ENCODE assay signal across 14 cellular contexts in the genomic region with DNA sequence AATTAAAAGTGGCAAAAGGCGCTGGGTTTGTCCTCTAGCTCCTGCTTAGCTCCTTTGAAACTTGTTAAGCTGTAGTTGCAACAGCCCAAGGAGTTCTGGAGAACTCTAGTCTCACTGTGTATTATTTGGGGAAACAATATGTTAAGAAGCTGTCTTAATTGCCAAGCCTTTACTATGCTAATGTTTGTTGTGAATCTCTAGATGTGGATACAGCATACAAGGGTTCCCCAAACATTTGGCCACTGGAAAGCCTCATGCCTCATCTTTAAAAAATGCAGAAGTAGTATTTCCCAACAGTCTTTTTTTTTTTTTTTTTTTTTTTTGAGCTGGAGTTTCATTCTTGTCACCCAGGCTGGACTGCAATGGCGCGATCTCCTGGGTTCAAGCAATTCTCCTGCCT.
DNase-seq lines count a peak whose midpoint lies in the region; FAIRE-seq and TF ChIP-seq lines count a peak whose summit lies in the region.
"Had no signal": no experiment of that assay in that cellular context is flagged by ENCODE, and none has a peak within 500 bp of the region (broad histone marks: within the 10 kb centered on the region; RNA-seq: fewer than 3 reads in every experiment).

No MANE protein-coding gene starts in this region.

- H3K27ac Mint-ChIP-seq in endothelial cell (ENCODE audit: unreplicated experiment) (no peak overlapping the region), Calu3 (ENCODE audit: unreplicated experiment) (no peak overlapping the region)

- H3K4me3 Mint-ChIP-seq in endothelial cell (ENCODE audit: unreplicated experiment), result no peak overlapping the region
- no peak overlapping the region for H3K4me3 Mint-ChIP-seq in Calu3 (ENCODE audit: low read depth, unreplicated experiment)
- H3K4me3 Mint-ChIP-seq: activated B cell treated with CpG ODN at 0.5 μM for 24 hours, nephron progenitor cell had no signal

- H3K9me3 Mint-ChIP-seq in endothelial cell (ENCODE audit: unreplicated experiment) (no peaks in the 10 kb centered on the region), Calu3 (ENCODE audit: low read depth, unreplicated experiment) (no peaks in the 10 kb centered on the region)
- H3K9me3 Mint-ChIP-seq: activated B cell treated with CpG ODN at 0.5 μM for 24 hours, IgD-negative memory B cell, nephron progenitor cell had no signal

- POLR2A ChIA-PET in BJ (lab: Charles Lee), result interaction anchor here (0.6 kb wide), 1 partner anchor 66 kb away, joined by 3 read pairs; no protein-coding TSS in a partner anchor

- no peaks in the 10 kb centered on the region for H3K9me3 ChIP-seq in KOPT-K1 (ENCODE audit: insufficient read depth, low read length, poor library complexity, severe bottlenecking)
- no peaks in the 10 kb centered on the region for H3K9me3 ChIP-seq in muscle layer of colon (ENCODE audit: low read length)
- H3K9me3 ChIP-seq in prostate gland, result no peaks in the 10 kb centered on the region

- H3K27me3 ChIP-seq in BJ (ENCODE audit: control insufficient read depth, insufficient read depth, low read length), result no peaks in the 10 kb centered on the region
- H3K27me3 ChIP-seq in bronchial epithelial cell (ENCODE audit: control insufficient read depth, insufficient read depth, low read length), result no peaks in the 10 kb centered on the region
- no peaks in the 10 kb centered on the region for H3K27me3 ChIP-seq in muscle layer of colon (ENCODE audit: control insufficient read depth in 1 of 2, insufficient read depth in 2 of 2, low read length in 2 of 2)
- H3K27me3 ChIP-seq in prostate gland (replicated peaks; ENCODE audit: insufficient read depth), result no peaks in the 10 kb centered on the region

- H3K9ac ChIP-seq in muscle layer of colon (ENCODE audit: low read length), result no peak overlapping the region

- CTCF ChIA-PET in BJ (lab: Yijun Ruan, JAX), result interaction anchor here (0.9 to 1.7 kb wide), 2 partner anchors 16 to 33 kb away, joined by 3 to 5 read pairs; no protein-coding TSS in a partner anchor
- CTCF ChIA-PET in Calu3 (lab: Charles Lee), result interaction anchor here (0.6 to 0.7 kb wide), 3 partner anchors 12 to 1444 kb away, joined by 3 to 8 read pairs (median 3); no protein-coding TSS in a partner anchor

- FAIRE-seq in bronchial epithelial cell (lab: Jason Lieb, UNC), result no peak
- FAIRE-seq: keratinocyte had no signal

- H3K4me1 Mint-ChIP-seq in endothelial cell (ENCODE audit: unreplicated experiment) (peaks cover 16% of the 10 kb centered on the region), Calu3 (ENCODE audit: low read depth, unreplicated experiment) (no peaks in the 10 kb centered on the region)

- TF ChIP-seq POLR2A in prostate gland (IDR thresholded peaks at IDR 0.05), result no peak

- H3K36me3 Mint-ChIP-seq in endothelial cell (ENCODE audit: low read depth, unreplicated experiment) (peaks cover 3% of the 10 kb centered on the region), Calu3 (ENCODE audit: insufficient read depth, unreplicated experiment) (no peaks in the 10 kb centered on the region)

- no peak overlapping the region for H3K4me3 ChIP-seq in BJ (ENCODE audit: low read depth, low read length)
- no peak overlapping the region for H3K4me3 ChIP-seq in bronchial epithelial cell (ENCODE audit: low read depth, low read length)
- no peak overlapping the region for H3K4me3 ChIP-seq in muscle layer of colon (ENCODE audit: low read depth in 1 of 2, low read length in 2 of 2)
- H3K4me3 ChIP-seq in prostate gland, result no peak overlapping the region

- H3K36me3 ChIP-seq in BJ (ENCODE audit: control insufficient read depth, insufficient read depth, low read length) (no peaks in the 10 kb centered on the region), KOPT-K1 (ENCODE audit: insufficient read depth, low read length) (no peaks in the 10 kb centered on the region), bronchial epithelial cell (ENCODE audit: control insufficient read depth, insufficient read depth, low read length) (no peaks in the 10 kb centered on the region), muscle layer of colon (ENCODE audit: insufficient read depth, low read length) (no peaks in the 10 kb centered on the region), prostate gland (no peaks in the 10 kb centered on the region)

- H3K4me1 ChIP-seq in muscle layer of colon (ENCODE audit: insufficient read depth, low read length) (peaks cover 88% of the 10 kb centered on the region), prostate gland (replicated peaks) (peaks cover 5% of the 10 kb centered on the region)

- peaks cover 6% of the 10 kb centered on the region for H3K27me3 Mint-ChIP-seq in endothelial cell (ENCODE audit: unreplicated experiment)
- H3K27me3 Mint-ChIP-seq in Calu3 (ENCODE audit: unreplicated experiment), result no peaks in the 10 kb centered on the region
- H3K27me3 Mint-ChIP-seq: activated B cell treated with CpG ODN at 0.5 μM for 24 hours, IgD-negative memory B cell had no signal

- DNase-seq in BJ (ENCODE audit: low read depth), result peak; percentile 54
- DNase-seq in bronchial epithelial cell (ENCODE audit: low read depth), result peak; percentile 20
- DNase-seq in prostate gland (ENCODE audit: low spot score), result no peak
- DNase-seq in NCI-H345 (lab: John Stamatoyannopoulos, UW), result no peak
- no peak for DNase-seq in endothelial cell (ENCODE audit: low spot score)
- DNase-seq in Calu3, result no peak
- DNase-seq: activated B cell treated with CpG ODN at 0.5 μM for 24 hours; activated T-cell treated with anti-CD3 and anti-CD28 coated beads for 4 hours; nephron progenitor cell; stimulated activated CD8-positive, alpha-beta memory T cell treated with anti-CD3 and anti-CD28 coated beads, Interleukin-4, amount 100 ng/mL, for 48 hours had no signal

- peak overlapping the region; percentile 79 for H3K27ac ChIP-seq in KOPT-K1 (ENCODE audit: low read depth, low read length, poor library complexity, severe bottlenecking)
- peak overlapping the region; percentile 45 for H3K27ac ChIP-seq in muscle layer of colon (ENCODE audit: low read depth, low read length)
- H3K27ac ChIP-seq in prostate gland, result no peak overlapping the region

- no TSS peak for BruUV-seq in Calu3 (replicated peaks; lab: Mats Ljungman, UMichigan)

- intact Hi-C loops in prostate gland (cut with DNase I) (loop anchor here (5.0 kb wide), 2 partner anchors 49 to 66 kb away; no protein-coding TSS in a partner anchor), Calu3 (cut with micrococcal nuclease; ENCODE audit: unreplicated experiment) (no loop called here)

- WGBS in prostate gland, result 98% methylated on average over 3 of the region's 3 CpGs

- TF ChIP-seq CTCF in BJ (IDR thresholded peaks at IDR 0.05; ENCODE audit: insufficient read depth, low read depth, low read length), result no peak
- TF ChIP-seq CTCF in bronchial epithelial cell (IDR thresholded peaks at IDR 0.05; ENCODE audit: insufficient read depth, low read length, severe bottlenecking), result no peak
- no peak for TF ChIP-seq CTCF in prostate gland (IDR thresholded peaks at IDR 0.05)
- no peak for TF ChIP-seq CTCF in endothelial cell (IDR thresholded peaks at IDR 0.05; ENCODE audit: unreplicated experiment)
- TF ChIP-seq CTCF in Calu3 (IDR thresholded peaks at IDR 0.05; ENCODE audit: unreplicated experiment), result no peak

Comparison
In these comparisons a context has a peak if more than half of its experiments do, and no peak if none do; other contexts are left out.
1. DNase-seq: peak in BJ (single experiment) and bronchial epithelial cell (single experiment); none in prostate gland (single experiment), NCI-H345 (single experiment), endothelial cell (single experiment) and Calu3 (single experiment).
2. H3K27ac ChIP-seq: peak in KOPT-K1 (single experiment) and muscle layer of colon (single experiment); none in prostate gland (0 of 2).